20 cellular contexts compared by ENCODE assay signal in the genomic region with DNA sequence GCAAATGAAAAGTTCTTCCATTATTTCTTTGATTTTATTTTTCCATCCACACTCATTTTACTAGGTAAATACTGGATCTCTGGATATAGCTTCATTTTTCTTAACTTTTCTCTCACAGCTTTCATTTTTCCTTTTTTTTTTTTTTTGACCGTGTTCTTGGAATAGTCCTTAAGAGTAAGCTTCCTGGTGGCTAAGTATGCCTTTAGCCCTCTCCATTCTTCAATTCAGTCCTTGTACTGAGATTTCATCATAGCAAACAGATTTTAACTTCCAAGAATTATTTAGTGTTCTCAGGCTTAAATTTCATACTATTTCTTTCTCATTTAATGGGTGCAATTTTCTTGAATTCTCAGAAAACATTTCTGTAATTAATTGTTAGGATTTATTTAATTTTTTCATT.
DNase-seq lines count a peak whose midpoint lies in the region; ATAC-seq and TF ChIP-seq lines count a peak whose summit lies in the region.
"Had no signal": no experiment of that assay in that cellular context is flagged by ENCODE, and none has a peak within 500 bp of the region (broad histone marks: within the 10 kb centered on the region; RNA-seq: fewer than 3 reads in every experiment).

No MANE protein-coding gene starts in this region.

- no peak for TF ChIP-seq CTCF in fibroblast of the aortic adventitia (IDR thresholded peaks at IDR 0.05; ENCODE audit: insufficient read depth, low read length)
- no peak for TF ChIP-seq CTCF in lower lobe of right lung (IDR thresholded peaks at IDR 0.05)
- no peak for TF ChIP-seq CTCF in smooth muscle cell (IDR thresholded peaks at IDR 0.05; ENCODE audit: borderline replicate concordance, insufficient read depth, poor library complexity, severe bottlenecking)
- TF ChIP-seq CTCF in endodermal cell (conservative IDR thresholded peaks at IDR 0.05): no peak

- H3K4me1 ChIP-seq in lower lobe of right lung (peaks cover 15% of the 10 kb centered on the region), smooth muscle cell (ENCODE audit: low read depth) (no peaks in the 10 kb centered on the region), endodermal cell (ENCODE audit: control insufficient read depth, insufficient read depth, low read length) (no peaks in the 10 kb centered on the region)
- H3K4me1 ChIP-seq: A549, HAP-1 had no signal

- no peaks in the 10 kb centered on the region for H3K9me3 Mint-ChIP-seq in activated T-helper 2 cell treated with anti-CD3 and anti-CD28 coated beads, Interferon-gamma antibody, Interleukin-2, Interleukin-4, amounts not matched to agents 10 μg/mL and 5 μg/mL and 100 μg/mL, durations not matched to agents 14 hours and 24 hours and 36 hours
- H3K9me3 Mint-ChIP-seq in endodermal cell: no peaks in the 10 kb centered on the region
- H3K9me3 Mint-ChIP-seq: HFFc6 had no signal

- H3K9me3 ChIP-seq in lower lobe of right lung (no peaks in the 10 kb centered on the region), smooth muscle cell (replicated peaks; ENCODE audit: low read depth) (no peaks in the 10 kb centered on the region), endodermal cell (ENCODE audit: control insufficient read depth, low read length) (peaks cover 5% of the 10 kb centered on the region)
- H3K9me3 ChIP-seq: HAP-1 had no signal

- peaks cover 3% of the 10 kb centered on the region for H3K27me3 Mint-ChIP-seq in activated T-helper 2 cell treated with anti-CD3 and anti-CD28 coated beads, Interferon-gamma antibody, Interleukin-2, Interleukin-4, amounts not matched to agents 10 μg/mL and 5 μg/mL and 100 μg/mL, durations not matched to agents 14 hours and 24 hours and 36 hours (ENCODE audit: low read depth)
- H3K27me3 Mint-ChIP-seq in endodermal cell (ENCODE audit: insufficient read depth): no peaks in the 10 kb centered on the region

- peak; percentile 50 to 68 for ATAC-seq in lower lobe of right lung
- no peak for ATAC-seq in HG03571 (IDR thresholded peaks at IDR 0.05; ENCODE audit: unreplicated experiment)
- ATAC-seq: A549 had no signal

- H3K79me2 ChIP-seq in smooth muscle cell (ENCODE audit: low read depth): no peaks in the 10 kb centered on the region

- H3F3A ChIP-seq in smooth muscle cell (ENCODE audit: low read depth): no peaks in the 10 kb centered on the region

- H3K36me3 ChIP-seq in lower lobe of right lung (no peaks in the 10 kb centered on the region), smooth muscle cell (ENCODE audit: low read depth) (no peaks in the 10 kb centered on the region), endodermal cell (ENCODE audit: control insufficient read depth, insufficient read depth, low read length) (no peaks in the 10 kb centered on the region)
- H3K36me3 ChIP-seq: HAP-1 had no signal

- H3K4me1 Mint-ChIP-seq in activated T-helper 2 cell treated with anti-CD3 and anti-CD28 coated beads, Interferon-gamma antibody, Interleukin-2, Interleukin-4, amounts not matched to agents 10 μg/mL and 5 μg/mL and 100 μg/mL, durations not matched to agents 14 hours and 24 hours and 36 hours (ENCODE audit: low read depth): peaks cover 2% of the 10 kb centered on the region
- no peaks in the 10 kb centered on the region for H3K4me1 Mint-ChIP-seq in endodermal cell

- no peak overlapping the region for H3K4me3 Mint-ChIP-seq in activated T-helper 2 cell treated with anti-CD3 and anti-CD28 coated beads, Interferon-gamma antibody, Interleukin-2, Interleukin-4, amounts not matched to agents 10 μg/mL and 5 μg/mL and 100 μg/mL, durations not matched to agents 14 hours and 24 hours and 36 hours (ENCODE audit: low read depth)
- H3K4me3 Mint-ChIP-seq in endodermal cell: no peak overlapping the region
- H3K4me3 Mint-ChIP-seq: CD4-positive, alpha-beta memory T cell; HFFc6 had no signal

- no peak overlapping the region for H3K27ac ChIP-seq in lower lobe of right lung
- no peak overlapping the region for H3K27ac ChIP-seq in smooth muscle cell (ENCODE audit: low read depth)
- H3K27ac ChIP-seq in endodermal cell (ENCODE audit: low read depth, low read length): no peak overlapping the region
- H3K27ac ChIP-seq: A549 had no signal

- H3K9ac ChIP-seq in smooth muscle cell (ENCODE audit: low read depth) (no peak overlapping the region), endodermal cell (ENCODE audit: extremely low read depth, low read length, poor library complexity, severe bottlenecking) (no peak overlapping the region)

- DNase-seq in GM03348 (ENCODE audit: low spot score) (peak; percentile 33), fibroblast of the aortic adventitia (ENCODE audit: low read depth) (peak; percentile 17), lower lobe of right lung (no peak), smooth muscle cell (lab: John Stamatoyannopoulos, UW; ENCODE audit: unreplicated experiment) (no peak), endodermal cell (no peak)
- no peak for DNase-seq in activated T-helper 2 cell treated with anti-CD3 and anti-CD28 coated beads, Interferon-gamma antibody, Interleukin-2, Interleukin-4, amounts not matched to agents 10 μg/mL and 5 μg/mL and 100 μg/mL, durations not matched to agents 14 hours and 24 hours and 36 hours (ENCODE audit: low spot score)
- DNase-seq: 8988T; ACHN; C1 segment of cervical spinal cord; Calu3; CD4-positive, alpha-beta memory T cell; COR-L47; DMS53; DMS79 treated with DMSO at 0.1 percent for 48 hours; GF-D8; GOT3; HFFc6 had no signal

- no peak overlapping the region for H3K4me2 ChIP-seq in smooth muscle cell
- H3K4me2 ChIP-seq: A549 had no signal

- intact Hi-C loops in lower lobe of right lung (cut with DNase I): no loop called here
- intact Hi-C loops in activated T-helper 2 cell treated with anti-CD3 and anti-CD28 coated beads, Interferon-gamma antibody, Interleukin-2, Interleukin-4, amounts not matched to agents 10 μg/mL and 5 μg/mL and 100 μg/mL, durations not matched to agents 14 hours and 24 hours and 36 hours (cut with micrococcal nuclease): no loop called here

- no peaks in the 10 kb centered on the region for H4K20me1 ChIP-seq in smooth muscle cell (ENCODE audit: low read depth)

- H2AFZ ChIP-seq in smooth muscle cell (ENCODE audit: low read depth): no peak overlapping the region

- H3K27ac Mint-ChIP-seq in activated T-helper 2 cell treated with anti-CD3 and anti-CD28 coated beads, Interferon-gamma antibody, Interleukin-2, Interleukin-4, amounts not matched to agents 10 μg/mL and 5 μg/mL and 100 μg/mL, durations not matched to agents 14 hours and 24 hours and 36 hours: no peak overlapping the region
- no peak overlapping the region for H3K27ac Mint-ChIP-seq in endodermal cell
- H3K27ac Mint-ChIP-seq: CD4-positive, alpha-beta memory T cell; HFFc6 had no signal

- H3K36me3 Mint-ChIP-seq in activated T-helper 2 cell treated with anti-CD3 and anti-CD28 coated beads, Interferon-gamma antibody, Interleukin-2, Interleukin-4, amounts not matched to agents 10 μg/mL and 5 μg/mL and 100 μg/mL, durations not matched to agents 14 hours and 24 hours and 36 hours (ENCODE audit: low read depth): no peaks in the 10 kb centered on the region
- no peaks in the 10 kb centered on the region for H3K36me3 Mint-ChIP-seq in endodermal cell (ENCODE audit: low read depth)

- 88% methylated on average over 1 of the region's 1 CpG for WGBS in smooth muscle cell (ENCODE audit: low lambda C conversion rate)
- WGBS in endodermal cell (ENCODE audit: insufficient coverage in 1 of 2, insufficient read length in 1 of 2), 2 experiments: 100% methylated on average over 1 of the region's 1 CpG; no CpG with 5 or more reads in 1 of the 2 experiments

- H3K27me3 ChIP-seq in lower lobe of right lung (ENCODE audit: low read depth): no peaks in the 10 kb centered on the region
- H3K27me3 ChIP-seq in smooth muscle cell (ENCODE audit: low read depth): no peaks in the 10 kb centered on the region
- no peaks in the 10 kb centered on the region for H3K27me3 ChIP-seq in endodermal cell (ENCODE audit: control insufficient read depth, insufficient read depth, low read length, poor library complexity, severe bottlenecking)

- H3K4me3 ChIP-seq in fibroblast of the aortic adventitia (ENCODE audit: low read depth, low read length): no peak overlapping the region
- no peak overlapping the region for H3K4me3 ChIP-seq in lower lobe of right lung
- H3K4me3 ChIP-seq in smooth muscle cell: no peak overlapping the region
- H3K4me3 ChIP-seq in endodermal cell (ENCODE audit: low read length): no peak overlapping the region
- H3K4me3 ChIP-seq: A549, HAP-1 had no signal

Comparison
In these comparisons a context has a peak if more than half of its experiments do, and no peak if none do; other contexts are left out.
1. DNase-seq: peak in GM03348 (single experiment) and fibroblast of the aortic adventitia (single experiment); none in lower lobe of right lung (single experiment), smooth muscle cell (single experiment), activated T-helper 2 cell treated with anti-CD3 and anti-CD28 coated beads, Interferon-gamma antibody, Interleukin-2, Interleukin-4, amounts not matched to agents 10 μg/mL and 5 μg/mL and 100 μg/mL, durations not matched to agents 14 hours and 24 hours and 36 hours (single experiment) and endodermal cell (single experiment).